ENCODE assay signal across 1 cellular context in the genomic region with DNA sequence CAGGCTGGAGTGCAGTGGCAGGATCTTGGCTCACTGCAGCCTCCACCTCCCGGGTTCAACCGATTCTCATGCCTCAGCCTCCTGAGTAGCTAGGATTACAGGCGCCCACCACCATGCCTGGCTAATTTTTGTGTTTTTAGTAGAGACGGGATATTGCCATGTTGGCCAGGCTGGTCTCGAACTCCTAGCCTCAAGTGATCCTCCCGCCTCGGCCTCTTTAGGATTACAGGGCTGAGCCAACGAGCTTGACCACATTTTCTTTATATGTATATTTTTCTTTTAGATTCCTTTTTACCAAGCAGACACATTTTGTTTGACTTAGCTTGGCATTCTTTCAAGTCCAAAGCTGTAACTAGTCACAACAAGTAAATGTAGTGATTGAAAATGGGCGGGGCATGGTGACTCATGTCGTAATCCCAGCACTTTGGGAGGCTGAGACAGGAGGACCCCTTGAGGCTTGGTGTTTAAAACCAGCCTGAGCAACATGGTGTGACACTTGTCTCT.
A peak's percentile ranks its signal among the peaks of the same experiment; 100 is the strongest.
TF ChIP-seq lines count a peak whose summit lies in the region.
"Not testable (repeated sequence)": the region's sequence is repeated elsewhere in the genome, so short reads cannot be mapped to it uniquely, and the experiment has no call there.

No MANE protein-coding gene starts in this region.

TF ChIP-seq in HepG2, 621 proteins besides CTCF, POLR2A, EP300 and RAD21 (continued from another document):
- TF ChIP-seq, protein P1, sequence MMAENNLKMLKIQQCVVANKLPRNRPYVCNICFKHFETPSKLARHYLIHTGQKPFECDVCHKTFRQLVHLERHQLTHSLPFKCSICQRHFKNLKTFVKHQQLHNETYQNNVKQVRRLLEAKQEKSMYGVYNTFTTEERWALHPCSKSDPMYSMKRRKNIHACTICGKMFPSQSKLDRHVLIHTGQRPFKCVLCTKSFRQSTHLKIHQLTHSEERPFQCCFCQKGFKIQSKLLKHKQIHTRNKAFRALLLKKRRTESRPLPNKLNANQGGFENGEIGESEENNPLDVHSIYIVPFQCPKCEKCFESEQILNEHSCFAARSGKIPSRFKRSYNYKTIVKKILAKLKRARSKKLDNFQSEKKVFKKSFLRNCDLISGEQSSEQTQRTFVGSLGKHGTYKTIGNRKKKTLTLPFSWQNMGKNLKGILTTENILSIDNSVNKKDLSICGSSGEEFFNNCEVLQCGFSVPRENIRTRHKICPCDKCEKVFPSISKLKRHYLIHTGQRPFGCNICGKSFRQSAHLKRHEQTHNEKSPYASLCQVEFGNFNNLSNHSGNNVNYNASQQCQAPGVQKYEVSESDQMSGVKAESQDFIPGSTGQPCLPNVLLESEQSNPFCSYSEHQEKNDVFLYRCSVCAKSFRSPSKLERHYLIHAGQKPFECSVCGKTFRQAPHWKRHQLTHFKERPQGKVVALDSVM (CRISPR knock-in tag; IDR thresholded peaks at IDR 0.05): peak; percentile 96
- TF ChIP-seq TARDBP (CRISPR knock-in tag; IDR thresholded peaks at IDR 0.05) (peak; percentile 3; the same call in 1 of the 2 replicates), ZNF501 (CRISPR knock-in tag; IDR thresholded peaks at IDR 0.05) (peak; percentile 82; the same call in 1 of the 2 replicates), SAP130 (CRISPR knock-in tag; IDR thresholded peaks at IDR 0.05; ENCODE audit: low read depth) (peak; percentile 49), ZFP1 (CRISPR knock-in tag; IDR thresholded peaks at IDR 0.05) (peak; percentile 42; the same call in 1 of the 2 replicates), GFI1 (CRISPR knock-in tag; IDR thresholded peaks at IDR 0.05; ENCODE audit: borderline replicate concordance) (peak; percentile 39; the same call in 1 of the 2 replicates), MEF2D (CRISPR knock-in tag; IDR thresholded peaks at IDR 0.05) (peak; percentile 68; the same call in 1 of the 2 replicates), CEBPB (IDR thresholded peaks at IDR 0.05; ENCODE audit: borderline replicate concordance, low read depth, low read length) (peak; percentile 63), GATAD2A (CRISPR knock-in tag; IDR thresholded peaks at IDR 0.05) (peak; percentile 45; the same call in 1 of the 2 replicates), ZNF598 (CRISPR knock-in tag; IDR thresholded peaks at IDR 0.05; ENCODE audit: borderline replicate concordance) (peak; percentile 45; the same call in 1 of the 2 replicates), FOXA3 (CRISPR knock-in tag; IDR thresholded peaks at IDR 0.05) (0 out of 2 replicates have a peak, but pooled peaks have one; percentile 10), ZBTB38 (CRISPR knock-in tag; IDR thresholded peaks at IDR 0.05) (peak; percentile 66; the same call in 1 of the 2 replicates), ADNP (CRISPR knock-in tag; IDR thresholded peaks at IDR 0.05) (peak; percentile 92), MBD4 (IDR thresholded peaks at IDR 0.05; ENCODE audit: borderline replicate concordance, low read length) (0 out of 2 replicates have a peak, but pooled peaks have one; percentile 23), STAG1 (CRISPR knock-in tag; IDR thresholded peaks at IDR 0.05) (peak; percentile 18; the same call in 1 of the 2 replicates), ZNF33A (CRISPR knock-in tag; IDR thresholded peaks at IDR 0.05; ENCODE audit: borderline replicate concordance) (0 out of 2 replicates have a peak, but pooled peaks have one; percentile 44), ZNF274 (CRISPR knock-in tag; IDR thresholded peaks at IDR 0.05) (0 out of 2 replicates have a peak, but pooled peaks have one; percentile 56), SSRP1 (CRISPR knock-in tag; IDR thresholded peaks at IDR 0.05) (0 out of 2 replicates have a peak, but pooled peaks have one; percentile 61), THAP11 (CRISPR knock-in tag; IDR thresholded peaks at IDR 0.05) (0 out of 2 replicates have a peak, but pooled peaks have one; percentile 14), YEATS4 (CRISPR knock-in tag; IDR thresholded peaks at IDR 0.05; ENCODE audit: borderline replicate concordance) (peak; percentile 23; the same call in 1 of the 2 replicates), SOX6 (CRISPR knock-in tag; IDR thresholded peaks at IDR 0.05) (0 out of 2 replicates have a peak, but pooled peaks have one; percentile 10), ZNF460 (CRISPR knock-in tag; IDR thresholded peaks at IDR 0.05; ENCODE audit: borderline replicate concordance) (peak; percentile 65; the same call in 1 of the 2 replicates), ZNF614 (CRISPR knock-in tag; IDR thresholded peaks at IDR 0.05; ENCODE audit: borderline replicate concordance) (peak; percentile 54; the same call in 1 of the 2 replicates), ZNF816 (CRISPR knock-in tag; IDR thresholded peaks at IDR 0.05; ENCODE audit: borderline replicate concordance) (peak; percentile 78; the same call in 1 of the 2 replicates), ZNF121 (CRISPR knock-in tag; IDR thresholded peaks at IDR 0.05) (peak; percentile 69), FOSL2 (CRISPR knock-in tag; IDR thresholded peaks at IDR 0.05) (peak; percentile 91)
- TF ChIP-seq, protein P2, sequence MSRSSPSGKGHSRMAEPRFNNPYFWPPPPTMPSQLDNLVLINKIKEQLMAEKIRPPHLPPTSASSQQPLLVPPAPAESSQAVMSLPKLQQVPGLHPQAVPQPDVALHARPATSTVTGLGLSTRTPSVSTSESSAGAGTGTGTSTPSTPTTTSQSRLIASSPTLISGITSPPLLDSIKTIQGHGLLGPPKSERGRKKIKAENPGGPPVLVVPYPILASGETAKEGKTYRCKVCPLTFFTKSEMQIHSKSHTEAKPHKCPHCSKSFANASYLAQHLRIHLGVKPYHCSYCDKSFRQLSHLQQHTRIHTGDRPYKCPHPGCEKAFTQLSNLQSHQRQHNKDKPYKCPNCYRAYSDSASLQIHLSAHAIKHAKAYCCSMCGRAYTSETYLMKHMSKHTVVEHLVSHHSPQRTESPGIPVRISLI (CRISPR knock-in tag; IDR thresholded peaks at IDR 0.05; ENCODE audit: borderline replicate concordance): peak; percentile 15; the same call in 1 of the 2 replicates
- TF ChIP-seq, protein P3, sequence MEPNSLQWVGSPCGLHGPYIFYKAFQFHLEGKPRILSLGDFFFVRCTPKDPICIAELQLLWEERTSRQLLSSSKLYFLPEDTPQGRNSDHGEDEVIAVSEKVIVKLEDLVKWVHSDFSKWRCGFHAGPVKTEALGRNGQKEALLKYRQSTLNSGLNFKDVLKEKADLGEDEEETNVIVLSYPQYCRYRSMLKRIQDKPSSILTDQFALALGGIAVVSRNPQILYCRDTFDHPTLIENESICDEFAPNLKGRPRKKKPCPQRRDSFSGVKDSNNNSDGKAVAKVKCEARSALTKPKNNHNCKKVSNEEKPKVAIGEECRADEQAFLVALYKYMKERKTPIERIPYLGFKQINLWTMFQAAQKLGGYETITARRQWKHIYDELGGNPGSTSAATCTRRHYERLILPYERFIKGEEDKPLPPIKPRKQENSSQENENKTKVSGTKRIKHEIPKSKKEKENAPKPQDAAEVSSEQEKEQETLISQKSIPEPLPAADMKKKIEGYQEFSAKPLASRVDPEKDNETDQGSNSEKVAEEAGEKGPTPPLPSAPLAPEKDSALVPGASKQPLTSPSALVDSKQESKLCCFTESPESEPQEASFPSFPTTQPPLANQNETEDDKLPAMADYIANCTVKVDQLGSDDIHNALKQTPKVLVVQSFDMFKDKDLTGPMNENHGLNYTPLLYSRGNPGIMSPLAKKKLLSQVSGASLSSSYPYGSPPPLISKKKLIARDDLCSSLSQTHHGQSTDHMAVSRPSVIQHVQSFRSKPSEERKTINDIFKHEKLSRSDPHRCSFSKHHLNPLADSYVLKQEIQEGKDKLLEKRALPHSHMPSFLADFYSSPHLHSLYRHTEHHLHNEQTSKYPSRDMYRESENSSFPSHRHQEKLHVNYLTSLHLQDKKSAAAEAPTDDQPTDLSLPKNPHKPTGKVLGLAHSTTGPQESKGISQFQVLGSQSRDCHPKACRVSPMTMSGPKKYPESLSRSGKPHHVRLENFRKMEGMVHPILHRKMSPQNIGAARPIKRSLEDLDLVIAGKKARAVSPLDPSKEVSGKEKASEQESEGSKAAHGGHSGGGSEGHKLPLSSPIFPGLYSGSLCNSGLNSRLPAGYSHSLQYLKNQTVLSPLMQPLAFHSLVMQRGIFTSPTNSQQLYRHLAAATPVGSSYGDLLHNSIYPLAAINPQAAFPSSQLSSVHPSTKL (CRISPR knock-in tag; IDR thresholded peaks at IDR 0.05): peak; percentile 41; the same call in 1 of the 2 replicates
- TF ChIP-seq SOX6 (IDR thresholded peaks at IDR 0.05): not testable (repeated sequence)
